In genomic region chr12:122825773-122826724, GRCh38 we compare ENCODE assay signal across 8 cellular contexts. TPM values are rescaled to one million over a fixed set of nuclear protein-coding genes. Genes with fewer than 3 reads are reported as not detected.
DNase-seq lines count a peak whose midpoint lies in the region; ATAC-seq, FAIRE-seq and TF ChIP-seq lines count a peak whose summit lies in the region.

No MANE protein-coding gene starts in this region.

- FAIRE-seq in HTR-8/SVneo (lab: Jason Lieb, UNC), result no peak

- no peak for TF ChIP-seq CTCF in right atrium auricular region (IDR thresholded peaks at IDR 0.05)
- TF ChIP-seq CTCF in ascending aorta (IDR thresholded peaks at IDR 0.05), result no peak

- intact Hi-C loops in Right ventricle myocardium inferior (cut with DNase I) (no loop called here), ascending aorta (cut with DNase I) (no loop called here)

- ATAC-seq in Right ventricle myocardium inferior, result no peak

- H3K36me3 ChIP-seq in right atrium auricular region (no peaks in the 10 kb centered on the region), ascending aorta (no peaks in the 10 kb centered on the region)

- DNase-seq in right atrium auricular region (ENCODE audit: low spot score) (no peak), Right ventricle myocardium inferior (ENCODE audit: missing footprints) (no peak), ascending aorta (ENCODE audit: low spot score in 2 of 2) (no peak), mesenteric fat pad (ENCODE audit: low spot score) (peak; percentile 57), NK-92 (lab: John Stamatoyannopoulos, UW; ENCODE audit: unreplicated experiment) (no peak), HTR-8/SVneo (ENCODE audit: insufficient read length, low spot score) (no peak), mucosa of gallbladder (ENCODE audit: low spot score) (no peak)
- no peak for DNase-seq in activated CD8-positive, alpha-beta memory T cell treated with anti-CD3 and anti-CD28 coated beads for 24 hours

- H3K9me3 ChIP-seq in right atrium auricular region, result no peaks in the 10 kb centered on the region
- H3K9me3 ChIP-seq in ascending aorta, result no peaks in the 10 kb centered on the region

- H3K27ac ChIP-seq in right atrium auricular region (no peak overlapping the region), ascending aorta (no peak overlapping the region)

- no peaks in the 10 kb centered on the region for H3K4me1 ChIP-seq in right atrium auricular region
- no peaks in the 10 kb centered on the region for H3K4me1 ChIP-seq in ascending aorta

- H3K4me3 ChIP-seq in right atrium auricular region (peak overlapping the region; percentile 22 to 39), ascending aorta (peak overlapping the region; percentile 44 to 50)

- H3K27me3 ChIP-seq in right atrium auricular region (no peaks in the 10 kb centered on the region), ascending aorta (no peaks in the 10 kb centered on the region)

RNA-seq across cellular contexts. Expression of gene HIP1R, which starts 9.2 kb away (rescaled TPM):
- 10 to 100 TPM; 32.4 to 43.8 TPM for total RNA-seq in right atrium auricular region
- 17.6 TPM for total RNA-seq in Right ventricle myocardium inferior
- 98.7 TPM for total RNA-seq in ascending aorta
- total RNA-seq in mesenteric fat pad, result 30.2 TPM
- total RNA-seq in mucosa of gallbladder, result 115 TPM

RNA-seq across cellular contexts. Expression of gene CCDC62, which starts 51.7 kb away (rescaled TPM):
- under 1 TPM; 0.48 to 0.67 TPM for total RNA-seq in right atrium auricular region
- 0.49 TPM for total RNA-seq in Right ventricle myocardium inferior
- not detected for total RNA-seq in ascending aorta
- total RNA-seq in mesenteric fat pad, result 0.35 TPM
- total RNA-seq in mucosa of gallbladder, result 0.32 TPM
